8 cellular contexts compared by ENCODE assay signal in genomic region chr7:2670720-2671391, GRCh38. TPM values are rescaled to one million over a fixed set of nuclear protein-coding genes. Genes with fewer than 3 reads are reported as not detected.
DNase-seq lines count a peak whose midpoint lies in the region; ATAC-seq, FAIRE-seq and TF ChIP-seq lines count a peak whose summit lies in the region.

No MANE protein-coding gene starts in this region.

- H3K27me3 ChIP-seq in tibial nerve: peaks cover 0 to 15% of the 10 kb centered on the region in 2 donors

- H3K4me3 ChIP-seq in GM12875 (ENCODE audit: low read depth, low read length) (no peak overlapping the region), tibial nerve (no peak overlapping the region)

- peaks cover 0 to 5% (median 0%) of the 10 kb centered on the region in 4 donors for H3K4me1 ChIP-seq in tibial nerve

- no peaks in the 10 kb centered on the region for H3K36me3 ChIP-seq in tibial nerve

- TF ChIP-seq CTCF in GM12875 (IDR thresholded peaks at IDR 0.05; ENCODE audit: borderline replicate concordance, insufficient read depth, low read depth, low read length) (peak; percentile 97), tibial nerve (IDR thresholded peaks at IDR 0.05) (peak; percentile 74 to 85 (median 78))

- no peak for ATAC-seq in HG03378 (IDR thresholded peaks at IDR 0.05; ENCODE audit: unreplicated experiment)

- H3K9me3 ChIP-seq in tibial nerve: peaks cover 0 to 25% (median 0%) of the 10 kb centered on the region in 4 donors

- TF ChIP-seq POLR2A in tibial nerve (IDR thresholded peaks at IDR 0.05): no peak

- H3K27ac ChIP-seq in tibial nerve: no peak overlapping the region

- peak; percentile 94 for DNase-seq in HuH-7.5 (ENCODE audit: low spot score)
- peak; percentile 53 for DNase-seq in RCC 7860 (ENCODE audit: low spot score)
- peak; percentile 52 for DNase-seq in activated T-helper 1 cell treated with Interleukin-2 at 50 U/mL for 16 hours (ENCODE audit: low read depth)
- peak; percentile 38 for DNase-seq in fibroblast of peridontal ligament (ENCODE audit: extremely low read depth)
- DNase-seq in occipital lobe (lab: John Stamatoyannopoulos, UW): peak; percentile 19
- DNase-seq in tibial nerve (ENCODE audit: low spot score in 2 of 2): peak in 1 of 2 donors; percentile 58

- 19 to 27% methylated on average over 21 to 25 of the region's 25 CpGs for WGBS in tibial nerve, 2 donors

- no peak for TF ChIP-seq EP300 in tibial nerve (IDR thresholded peaks at IDR 0.05)

- no peak for FAIRE-seq in RCC 7860 (lab: Jason Lieb, UNC)

RNA-seq across cellular contexts. Expression of gene AMZ1, which starts 17.1 kb away (rescaled TPM):
- 2.2 TPM for total RNA-seq in occipital lobe
- total RNA-seq in tibial nerve: 1 to 10 TPM in 2 of 4 donors, under 1 TPM in 2; 0.39 to 1.7 (median 1.2) TPM

RNA-seq across cellular contexts. Expression of gene TTYH3, which starts 39.1 kb away (rescaled TPM):
- total RNA-seq in occipital lobe: 31.5 TPM
- total RNA-seq in tibial nerve: 10 to 100 TPM in 3 of 4 donors, 1 to 10 TPM in 1; 7.2 to 43.2 (median 15.7) TPM
